Comparison of ENCODE assay signal across 28 cellular contexts in the genomic region with DNA sequence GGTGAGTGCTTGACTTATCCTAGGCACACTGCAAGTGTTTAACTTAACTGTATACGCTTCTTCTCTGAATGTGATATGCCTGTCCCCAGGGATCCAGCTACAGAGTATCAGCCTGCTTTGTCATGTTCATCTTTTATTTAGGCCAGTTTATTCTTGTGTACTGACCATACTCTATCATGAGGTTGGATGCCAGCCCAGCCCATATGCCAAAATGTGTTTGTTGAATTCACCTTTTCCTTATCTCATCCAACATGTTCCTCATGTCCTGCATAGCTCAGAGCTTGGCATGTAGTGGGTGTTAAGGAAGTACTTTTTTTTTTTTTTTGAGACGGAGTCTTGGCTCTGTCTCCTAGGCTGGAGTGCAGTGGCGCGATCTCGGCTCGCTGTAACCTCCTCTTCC.
"Had no signal": no experiment of that assay in that cellular context is flagged by ENCODE, and none has a peak within 500 bp of the region (broad histone marks: within the 10 kb centered on the region; RNA-seq: fewer than 3 reads in every experiment).

No MANE protein-coding gene starts in this region.

- ATAC-seq: activated CD8-positive, alpha-beta T cell treated with anti-CD3 and anti-CD28 coated beads, Interleukin-2, amount 10 ng/mL, durations not matched to agents 7 days and 5 days; Panc1; T-helper 17 cell; WTC11 had no signal

- H3K27me3 ChIP-seq: adrenal gland, SJSA1 had no signal

- H3K27ac ChIP-seq: adrenal gland, SJSA1 had no signal

- DNase-seq: activated CD4-positive, alpha-beta T cell treated with anti-CD3 and anti-CD28 coated beads for 48 hours; activated CD4-positive, alpha-beta T cell treated with anti-CD3 and anti-CD28 coated beads, Interleukin-2, amount 50 U/mL, for 4 hours; activated CD4-positive, CD25-positive, alpha-beta regulatory T cell treated with anti-CD3 and anti-CD28 coated beads, Interleukin-2, amount 50 U/mL, for 72 hours; activated CD8-positive, alpha-beta memory T cell treated with anti-CD3 and anti-CD28 coated beads, Interleukin-2, amount 50 U/mL, for 48 hours; activated CD8-positive, alpha-beta T cell treated with anti-CD3 and anti-CD28 coated beads, Interleukin-2, amount 10 ng/mL, durations not matched to agents 7 days and 5 days; activated naive CD4-positive, alpha-beta T cell treated with anti-CD3 and anti-CD28 coated beads, Interleukin-2, amount 50 U/mL, for 16 hours; activated naive CD8-positive, alpha-beta T cell treated with anti-CD3 and anti-CD28 coated beads, Interleukin-2, amount 10 ng/mL, durations not matched to agents 7 days and 5 days; activated T-cell treated with anti-CD3 and anti-CD28 coated beads, Interleukin-2, amount 50 U/mL, for 1 hour; adrenal gland; anterior cingulate cortex; MM.1S; NCI-H1105; NCI-H1436; NCI-H1694 treated with DMSO at 0.1 percent for 48 hours; NCI-H2081 treated with DMSO at 0.1 percent for 48 hours; NCI-H2171 treated with DMSO at 0.1 percent for 48 hours; NCI-H446 treated with DMSO at 0.1 percent for 48 hours; NCI-H524 treated with DMSO at 0.1 percent for 48 hours; NCI-H774; NK-92 treated with Interleukin-12 subunit alpha and Interleukin-12 subunit beta, amount 100 ng/mL, for 24 hours; OCI-M1; RPMI8226; SHP77; T-helper 17 cell; T-helper 9 cell had no signal

- H3K9me3 ChIP-seq: adrenal gland, SJSA1 had no signal

- H3K4me3 ChIP-seq: adrenal gland, SJSA1 had no signal

- H3K4me1 ChIP-seq: adrenal gland, SJSA1 had no signal

- H3K36me3 ChIP-seq: adrenal gland, SJSA1 had no signal
